8 cellular contexts compared by ENCODE assay signal in genomic region chr3:9890249-9891071, GRCh38.
DNase-seq lines count a peak whose midpoint lies in the region; ATAC-seq and TF ChIP-seq lines count a peak whose summit lies in the region.

JAGN1 (plus strand) TSS chr3:9890610; CDS start chr3:9890723, 113 bp downstream.

- DNase-seq in ACHN, result peak; percentile 82
- DNase-seq in NCI-H345 (lab: John Stamatoyannopoulos, UW), result peak; percentile 80
- DNase-seq in activated CD4-positive, CD25-positive, alpha-beta regulatory T cell (lab: John Stamatoyannopoulos, UW), result peak; percentile 80 to 90 (median 86)
- peak; percentile 93 for DNase-seq in cardiac fibroblast (ENCODE audit: low read depth in 2 of 2)
- DNase-seq in inferior parietal cortex (ENCODE audit: extremely low spot score), result peak; percentile 88
- peak; percentile 70 for DNase-seq in smooth muscle cell of the brain vasculature (ENCODE audit: low read depth, low spot score)

- ATAC-seq in GM18867 (IDR thresholded peaks at IDR 0.05; ENCODE audit: unreplicated experiment) (peak; percentile 85), HG03097 (IDR thresholded peaks at IDR 0.05; ENCODE audit: low FRiP score, unreplicated experiment) (peak; percentile 63)

- in situ Hi-C loops in ACHN (cut with HindIII; ENCODE audit: low pct_ligation_motif_present, low pct_unique_long_range_greater_than_20kb, low sequenced_read_pairs), result no loop called here

- peak within 1 kb of the TSS; percentile 95 for H3K4me3 ChIP-seq in cardiac fibroblast (replicated peaks in 1 of 2; ENCODE audit: low read depth in 2 of 2, low read length in 2 of 2)

- TF ChIP-seq CTCF in cardiac fibroblast (IDR thresholded peaks at IDR 0.05; ENCODE audit: low read depth, low read length), result no peak

Comparison
In these comparisons a context has a peak if more than half of its experiments do, and no peak if none do; other contexts are left out.
1. Peak in every context shown above with its lines: DNase-seq, ATAC-seq and H3K4me3 ChIP-seq.